Comparison of ENCODE assay signal across 8 cellular contexts in genomic region chr5:132010645-132011560, GRCh38. TPM values are rescaled to one million over a fixed set of nuclear protein-coding genes. Genes with fewer than 3 reads are reported as not detected.
DNase-seq lines count a peak whose midpoint lies in the region; ATAC-seq and TF ChIP-seq lines count a peak whose summit lies in the region.

No MANE protein-coding gene starts in this region.

- H3K79me2 ChIP-seq in DND-41 (ENCODE audit: insufficient read depth, low read length) (no peaks in the 10 kb centered on the region), parathyroid adenoma (peaks cover 14% of the 10 kb centered on the region)

- H3K27ac ChIP-seq in DND-41 (ENCODE audit: low read length) (no peak overlapping the region), WERI-Rb-1 (peak overlapping the region; percentile 82), esophagus squamous epithelium (no peak overlapping the region), parathyroid adenoma (peak overlapping the region; percentile 43)

- H3K4me2 ChIP-seq in DND-41 (ENCODE audit: insufficient read depth, low read length) = no peak overlapping the region
- H3K4me2 ChIP-seq in parathyroid adenoma (ENCODE audit: low read length) = peak overlapping the region; percentile 82

- intact Hi-C loops in esophagus squamous epithelium (cut with DNase I) = no loop called here

- H3K4me1 ChIP-seq in DND-41 (ENCODE audit: insufficient read depth, low read length) = no peaks in the 10 kb centered on the region
- H3K4me1 ChIP-seq in esophagus squamous epithelium = peaks cover 13 to 39% (median 14%) of the 10 kb centered on the region in 3 donors
- H3K4me1 ChIP-seq in parathyroid adenoma = peaks cover 20% of the 10 kb centered on the region

- H3K9me3 ChIP-seq in DND-41 (ENCODE audit: insufficient read depth, low read length, severe bottlenecking) (no peaks in the 10 kb centered on the region), WERI-Rb-1 (ENCODE audit: severe bottlenecking) (no peaks in the 10 kb centered on the region), esophagus squamous epithelium (no peaks in the 10 kb centered on the region), parathyroid adenoma (ENCODE audit: control insufficient read depth, low read length) (no peaks in the 10 kb centered on the region)

- H4K20me1 ChIP-seq in DND-41 (ENCODE audit: insufficient read depth, low read length) = no peaks in the 10 kb centered on the region; the same call in none of the 2 replicates

- WGBS in esophagus squamous epithelium, 2 donors = 52 to 80% methylated on average over 8 to 14 of the region's 43 CpGs

- no peak overlapping the region for H3K9ac ChIP-seq in DND-41 (ENCODE audit: low read depth, low read length)
- H3K9ac ChIP-seq in parathyroid adenoma = no peak overlapping the region

- TF ChIP-seq POLR2A in esophagus squamous epithelium (IDR thresholded peaks at IDR 0.05) = no peak

- DNase-seq in DND-41 (peak; percentile 10), WERI-Rb-1 (peak; percentile 29), esophagus squamous epithelium (lab: John Stamatoyannopoulos, UW) (no peak), NCI-H128 (lab: John Stamatoyannopoulos, UW; ENCODE audit: unreplicated experiment) (no peak)

- H3K4me3 ChIP-seq in DND-41 (ENCODE audit: low read depth in 1 of 2, low read length in 2 of 2) (no peak overlapping the region), WERI-Rb-1 (ENCODE audit: low read depth, low read length) (peak overlapping the region; percentile 79), esophagus squamous epithelium (peak overlapping the region; percentile 43 to 77 (median 55)), parathyroid adenoma (ENCODE audit: low read depth, low read length) (peak overlapping the region; percentile 58)

- H3K36me3 ChIP-seq in DND-41 (ENCODE audit: insufficient read depth, low read length) (no peaks in the 10 kb centered on the region), WERI-Rb-1 (no peaks in the 10 kb centered on the region; the same call in 1 of the 2 replicates), esophagus squamous epithelium (no peaks in the 10 kb centered on the region), parathyroid adenoma (ENCODE audit: control insufficient read depth, insufficient read depth, low read length) (no peaks in the 10 kb centered on the region)

- no peak for TF ChIP-seq CTCF in DND-41 (IDR thresholded peaks at IDR 0.05; ENCODE audit: borderline replicate concordance, extremely low read depth, low read length, poor library complexity, severe bottlenecking)
- TF ChIP-seq CTCF in WERI-Rb-1 (IDR thresholded peaks at IDR 0.05; ENCODE audit: low read depth, low read length) = no peak
- TF ChIP-seq CTCF in esophagus squamous epithelium (IDR thresholded peaks at IDR 0.05) = no peak
- TF ChIP-seq CTCF in parathyroid adenoma (IDR thresholded peaks at IDR 0.05) = no peak

- H2AFZ ChIP-seq in DND-41 (ENCODE audit: low read depth, low read length) = no peak overlapping the region
- peak overlapping the region; percentile 95 for H2AFZ ChIP-seq in parathyroid adenoma

- ATAC-seq in DND-41 (ENCODE audit: insufficient read depth, low read depth) (no peak), HG02759 (IDR thresholded peaks at IDR 0.05; ENCODE audit: unreplicated experiment) (no peak), GM21717 (IDR thresholded peaks at IDR 0.05; ENCODE audit: unreplicated experiment) (no peak), HG02970 (IDR thresholded peaks at IDR 0.05; ENCODE audit: low FRiP score, unreplicated experiment) (no peak)

- peaks cover 4% of the 10 kb centered on the region for H3K27me3 ChIP-seq in DND-41 (ENCODE audit: insufficient read depth, low read length, poor library complexity)
- no peaks in the 10 kb centered on the region for H3K27me3 ChIP-seq in WERI-Rb-1 (ENCODE audit: insufficient read depth, low read depth, severe bottlenecking)
- peaks cover 0 to 29% (median 0%) of the 10 kb centered on the region in 4 donors for H3K27me3 ChIP-seq in esophagus squamous epithelium
- no peaks in the 10 kb centered on the region for H3K27me3 ChIP-seq in parathyroid adenoma (ENCODE audit: control insufficient read depth, insufficient read depth, low read length)

RNA-seq across cellular contexts. Expression of gene ACSL6, which starts 0.6 kb away (rescaled TPM):
- total RNA-seq in esophagus squamous epithelium = 1 to 10 TPM in 3 of 4 donors, under 1 TPM in 1; 0.04 to 3.2 (median 1.1) TPM

RNA-seq across cellular contexts. Expression of gene IL3, which starts 49.6 kb away (rescaled TPM):
- not detected for total RNA-seq in esophagus squamous epithelium

Comparison
In these comparisons a context has a peak if more than half of its experiments do, and no peak if none do; other contexts are left out.
1. DNase-seq: peak in DND-41 (single experiment) and WERI-Rb-1 (single experiment); none in esophagus squamous epithelium (single experiment) and NCI-H128 (single experiment).
2. H3K27ac ChIP-seq: peak in WERI-Rb-1 (single experiment) and parathyroid adenoma (single experiment); none in DND-41 (single experiment) and esophagus squamous epithelium (0 of 4).
3. H3K4me3 ChIP-seq: peak in WERI-Rb-1 (single experiment), esophagus squamous epithelium (4 of 4) and parathyroid adenoma (single experiment); none in DND-41 (0 of 2).